In genomic region chr12:100453953-100454352, GRCh38 we compare ENCODE assay signal across 21 cellular contexts. TPM values are rescaled to one million over a fixed set of nuclear protein-coding genes. Genes with fewer than 3 reads are reported as not detected.
"Had no signal": no experiment of that assay in that cellular context is flagged by ENCODE, and none has a peak within 500 bp of the region (broad histone marks: within the 10 kb centered on the region; RNA-seq: fewer than 3 reads in every experiment).

No MANE protein-coding gene starts in this region.

- DNase-seq: effector CD4-positive, alpha-beta T cell; foreskin melanocyte; head of caudate nucleus; hippocampal formation; left colon; natural killer cell; right lobe of liver; stimulated activated CD4-positive, alpha-beta T cell treated with anti-CD3 and anti-CD28 coated beads, Interleukin-2, amount 100 ng/mL, for 24 hours; stimulated activated CD4-positive, alpha-beta T cell treated with anti-CD3 and anti-CD28 coated beads, Interleukin-4, amount 100 ng/mL, for 4 hours; stimulated activated naive B cell treated with anti-CD40 and anti-IgM and Interleukin-4, amounts not matched to agents 10 μg/mL and 1 μg/mL and 100 μg/mL, for 72 hours; stimulated activated naive CD8-positive, alpha-beta T cell treated with anti-CD3 and anti-CD28 coated beads, Interleukin-15, amount 100 ng/mL, for 72 hours; transverse colon had no signal

- H3K36me3 Mint-ChIP-seq: natural killer cell; stimulated activated naive B cell treated with anti-CD40 and anti-IgM and Interleukin-4, amounts not matched to agents 10 μg/mL and 1 μg/mL and 100 μg/mL, for 72 hours had no signal

- H3K4me1 ChIP-seq: parathyroid adenoma, prostate gland, right lobe of liver had no signal

- H3K79me2 ChIP-seq: parathyroid adenoma had no signal

- H3K27me3 ChIP-seq: right lobe of liver, transverse colon had no signal

- ATAC-seq: left colon; natural killer cell; stimulated activated naive B cell treated with anti-CD40 and anti-IgM and Interleukin-4, amounts not matched to agents 10 μg/mL and 1 μg/mL and 100 μg/mL, for 72 hours; stimulated activated naive CD8-positive, alpha-beta T cell treated with anti-CD3 and anti-CD28 coated beads, Interleukin-15, amount 100 ng/mL, for 72 hours had no signal

- H2AFZ ChIP-seq: parathyroid adenoma had no signal

- H3K9me3 Mint-ChIP-seq: neural crest cell; stimulated activated naive B cell treated with anti-CD40 and anti-IgM and Interleukin-4, amounts not matched to agents 10 μg/mL and 1 μg/mL and 100 μg/mL, for 72 hours; stimulated activated naive CD8-positive, alpha-beta T cell treated with anti-CD3 and anti-CD28 coated beads, Interleukin-15, amount 100 ng/mL, for 72 hours had no signal

- H3K36me3 ChIP-seq: prostate gland, right lobe of liver, thoracic aorta, transverse colon had no signal

- H3K27ac Mint-ChIP-seq: natural killer cell; stimulated activated naive B cell treated with anti-CD40 and anti-IgM and Interleukin-4, amounts not matched to agents 10 μg/mL and 1 μg/mL and 100 μg/mL, for 72 hours had no signal

- H3K4me3 Mint-ChIP-seq: natural killer cell; neural crest cell; stimulated activated naive B cell treated with anti-CD40 and anti-IgM and Interleukin-4, amounts not matched to agents 10 μg/mL and 1 μg/mL and 100 μg/mL, for 72 hours; stimulated activated naive CD8-positive, alpha-beta T cell treated with anti-CD3 and anti-CD28 coated beads, Interleukin-15, amount 100 ng/mL, for 72 hours had no signal

- H3K27ac ChIP-seq: coronary artery, parathyroid adenoma, prostate gland, right lobe of liver, skin epidermis, thoracic aorta had no signal

- H3K4me3 ChIP-seq: coronary artery, prostate gland, right lobe of liver, skin epidermis, thoracic aorta, transverse colon had no signal

- H3K9me3 ChIP-seq: prostate gland, right lobe of liver, thoracic aorta, transverse colon had no signal

- H3K4me1 Mint-ChIP-seq: natural killer cell; stimulated activated naive B cell treated with anti-CD40 and anti-IgM and Interleukin-4, amounts not matched to agents 10 μg/mL and 1 μg/mL and 100 μg/mL, for 72 hours; stimulated activated naive CD8-positive, alpha-beta T cell treated with anti-CD3 and anti-CD28 coated beads, Interleukin-15, amount 100 ng/mL, for 72 hours had no signal

RNA-seq across cellular contexts. Expression of gene NR1H4, which starts 19.7 kb away (rescaled TPM):
- total RNA-seq: dermis microvascular lymphatic vessel endothelial cell, lung microvascular endothelial cell, mesenteric fat pad, natural killer cell, neural crest cell, prostate gland had no signal
